In the genomic region with DNA sequence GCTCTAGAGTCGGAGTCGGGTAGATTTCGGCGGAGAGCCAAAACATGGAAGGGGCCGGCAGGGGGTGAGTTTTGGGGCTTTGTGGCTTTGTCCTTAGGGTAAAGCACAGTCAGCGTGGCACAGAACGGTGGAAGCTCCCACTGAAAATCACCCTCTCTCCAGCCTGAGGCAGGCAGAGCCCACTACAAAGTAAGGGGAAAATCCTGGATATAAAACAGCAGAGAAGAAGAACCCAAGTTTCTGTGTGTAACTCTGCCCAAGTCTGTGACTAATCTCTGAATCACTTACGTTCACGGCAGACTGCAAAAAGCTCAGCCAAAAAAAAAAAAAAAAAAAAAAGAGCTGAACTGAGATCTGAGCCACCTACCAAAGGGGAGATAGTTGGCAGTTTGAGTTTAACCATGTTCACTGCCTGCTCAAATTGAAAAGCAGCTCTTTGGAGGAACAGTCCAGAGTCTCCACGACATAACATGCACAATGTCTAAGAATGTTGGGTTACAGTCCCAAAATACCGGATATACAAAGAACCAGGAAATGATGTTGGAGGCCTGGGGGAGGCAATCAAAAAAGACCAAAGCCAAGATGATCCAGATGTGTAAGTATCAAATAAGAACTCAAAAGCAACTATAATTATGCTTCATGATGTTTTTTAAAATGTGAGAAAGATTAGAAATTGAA, we compare ENCODE assay signal across 10 cellular contexts. TPM values are rescaled to one million over a fixed set of nuclear protein-coding genes. Genes with fewer than 3 reads are reported as not detected.
A peak's percentile ranks its signal among the peaks of the same experiment; 100 is the strongest.
DNase-seq lines count a peak whose midpoint lies in the region; ATAC-seq lines count a peak whose summit lies in the region.
"Had no signal": no experiment of that assay in that cellular context is flagged by ENCODE, and none has a peak within 500 bp of the region (broad histone marks: within the 10 kb centered on the region; RNA-seq: fewer than 3 reads in every experiment).

No MANE protein-coding gene starts in this region.

- no peaks in the 10 kb centered on the region for H3K27me3 Mint-ChIP-seq in stimulated activated naive B cell treated with anti-CD40 and anti-IgM and Interleukin-4, amounts not matched to agents 10 μg/mL and 1 μg/mL and 100 μg/mL, for 72 hours

- peaks cover 7 to 22% of the 10 kb centered on the region in 2 donors for H3K36me3 Mint-ChIP-seq in stimulated activated naive B cell treated with anti-CD40 and anti-IgM and Interleukin-4, amounts not matched to agents 10 μg/mL and 1 μg/mL and 100 μg/mL, for 72 hours

- H3K4me3 Mint-ChIP-seq in stimulated activated naive B cell treated with anti-CD40 and anti-IgM and Interleukin-4, amounts not matched to agents 10 μg/mL and 1 μg/mL and 100 μg/mL, for 72 hours = no peak overlapping the region

- H3K4me1 Mint-ChIP-seq in stimulated activated naive B cell treated with anti-CD40 and anti-IgM and Interleukin-4, amounts not matched to agents 10 μg/mL and 1 μg/mL and 100 μg/mL, for 72 hours = peaks cover 0 to 12% of the 10 kb centered on the region in 2 donors

- DNase-seq in H7 (peak; percentile 15), T1000 (lab: John Stamatoyannopoulos, UW) (peak; percentile 43), glomerular endothelial cell (ENCODE audit: extremely low read depth, low read depth, low spot score) (peak; percentile 25)
- DNase-seq in stimulated activated naive B cell treated with anti-CD40 and anti-IgM and Interleukin-4, amounts not matched to agents 10 μg/mL and 1 μg/mL and 100 μg/mL, for 72 hours = no peak
- no peak for DNase-seq in activated CD4-positive, alpha-beta T cell treated with anti-CD3 and anti-CD28 coated beads, Interleukin-2, amount 50 U/mL, for 48 hours
- DNase-seq in stimulated activated CD8-positive, alpha-beta memory T cell treated with anti-CD3 and anti-CD28 coated beads, Interleukin-4, amount 100 ng/mL, for 48 hours = no peak
- DNase-seq: activated gamma-delta T cell had no signal

- peak overlapping the region; percentile 14 for H3K27ac Mint-ChIP-seq in stimulated activated naive B cell treated with anti-CD40 and anti-IgM and Interleukin-4, amounts not matched to agents 10 μg/mL and 1 μg/mL and 100 μg/mL, for 72 hours

- no peak overlapping the region for H3K4me3 ChIP-seq in H7 (ENCODE audit: insufficient read depth, low read depth, low read length)

- no peak for ATAC-seq in stimulated activated naive B cell treated with anti-CD40 and anti-IgM and Interleukin-4, amounts not matched to agents 10 μg/mL and 1 μg/mL and 100 μg/mL, for 72 hours (replicated peaks)
- ATAC-seq in HG03196 (IDR thresholded peaks at IDR 0.05; ENCODE audit: unreplicated experiment) = no peak

- H3K9me3 Mint-ChIP-seq in stimulated activated naive B cell treated with anti-CD40 and anti-IgM and Interleukin-4, amounts not matched to agents 10 μg/mL and 1 μg/mL and 100 μg/mL, for 72 hours = no peaks in the 10 kb centered on the region

- no peaks in the 10 kb centered on the region; the same call in 1 of the 2 replicates for H3K36me3 ChIP-seq in H7 (replicated peaks; ENCODE audit: control insufficient read depth, insufficient read depth, low read length)

- no peaks in the 10 kb centered on the region for H3K27me3 ChIP-seq in H7 (ENCODE audit: control insufficient read depth, insufficient read depth, low read length)

RNA-seq across cellular contexts. Expression of gene OR2K2, which starts 26.7 kb away (rescaled TPM):
- total RNA-seq in H7 (2014; rRNA removed; shearing (Covaris generic)) = not detected in 2 replicates
- total RNA-seq in glomerular endothelial cell = not detected in 2 replicates
- total RNA-seq: mononuclear cell, temporal lobe had no signal

Comparison
In these comparisons a context has a peak if more than half of its experiments do, and no peak if none do; other contexts are left out.
1. DNase-seq: peak in H7 (single experiment), T1000 (single experiment) and glomerular endothelial cell (single experiment); none in stimulated activated naive B cell treated with anti-CD40 and anti-IgM and Interleukin-4, amounts not matched to agents 10 μg/mL and 1 μg/mL and 100 μg/mL, for 72 hours (single experiment), activated CD4-positive, alpha-beta T cell treated with anti-CD3 and anti-CD28 coated beads, Interleukin-2, amount 50 U/mL, for 48 hours (0 of 2) and stimulated activated CD8-positive, alpha-beta memory T cell treated with anti-CD3 and anti-CD28 coated beads, Interleukin-4, amount 100 ng/mL, for 48 hours (single experiment).